34 cellular contexts compared by ENCODE assay signal in genomic region chr21:15195104-15195503, GRCh38.
"Had no signal": no experiment of that assay in that cellular context is flagged by ENCODE, and none has a peak within 500 bp of the region (broad histone marks: within the 10 kb centered on the region; RNA-seq: fewer than 3 reads in every experiment).

No MANE protein-coding gene starts in this region.

- DNase-seq: Karpas-422, Kasumi-1, MG63, MM.1S, MV-4-11, NCI-H1048, NCI-H1092, NCI-H1092 treated with DMSO at 0.1 percent for 48 hours, NCI-H1105, NCI-H1105 treated with DMSO at 0.1 percent for 48 hours, NCI-H1417, NCI-H1417 treated with DMSO at 0.1 percent for 48 hours, NCI-H1436, NCI-H1436 treated with DMSO at 0.1 percent for 48 hours, NCI-H146, NCI-H1694, NCI-H1694 treated with DMSO at 0.1 percent for 48 hours, NCI-H187, NCI-H187 treated with DMSO at 0.1 percent for 48 hours, NCI-H1930, NCI-H2029, NCI-H2029 treated with DMSO at 0.1 percent for 48 hours, NCI-H2081, NCI-H2081 treated with DMSO at 0.1 percent for 48 hours, NCI-H2107, NCI-H2171, NCI-H2171 treated with DMSO at 0.1 percent for 48 hours, NCI-H2227 treated with DMSO at 0.1 percent for 48 hours, NCI-H226, NCI-H345, NCI-H446, NCI-H446 treated with DMSO at 0.1 percent for 48 hours, NCI-H510A, NCI-H510A treated with DMSO at 0.1 percent for 48 hours had no signal

- H3K4me3 ChIP-seq: MG63 had no signal

- H3K27me3 ChIP-seq: MG63 had no signal

- H3K36me3 ChIP-seq: MG63 had no signal

- H3K9me3 ChIP-seq: MG63 had no signal
